Comparison of ENCODE assay signal across 8 cellular contexts in the genomic region with DNA sequence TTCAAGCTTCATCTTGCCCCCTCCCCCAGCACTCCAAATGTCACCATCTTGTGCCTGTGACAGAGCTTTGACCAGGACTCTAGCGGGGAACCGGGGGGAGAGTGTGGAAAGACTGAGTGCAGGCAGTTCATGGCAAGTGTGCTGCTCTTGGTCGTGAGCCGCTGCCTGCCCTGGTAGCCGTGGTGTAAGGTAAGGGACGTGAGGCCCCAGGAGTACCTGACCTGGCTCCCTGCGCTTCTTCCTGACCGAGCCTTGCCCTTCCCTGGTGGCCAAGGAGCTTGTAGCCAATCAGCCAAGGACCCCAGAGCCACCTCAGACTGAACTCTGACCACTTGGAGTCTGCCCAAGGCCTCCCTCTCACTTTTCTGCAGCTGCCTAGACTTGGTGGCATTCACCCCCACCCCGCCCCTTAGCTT. TPM values are rescaled to one million over a fixed set of nuclear protein-coding genes. Genes with fewer than 3 reads are reported as not detected.
DNase-seq lines count a peak whose midpoint lies in the region; ATAC-seq and TF ChIP-seq lines count a peak whose summit lies in the region.

No MANE protein-coding gene starts in this region.

- DNase-seq in HT-29 (ENCODE audit: low spot score) = peak; percentile 36
- peak; percentile 46 for DNase-seq in activated CD8-positive, alpha-beta memory T cell treated with anti-CD3 and anti-CD28 coated beads, Interleukin-2, amount 50 U/mL, for 4 hours
- DNase-seq in right atrium auricular region (ENCODE audit: low spot score) = no peak
- no peak for DNase-seq in DMS114 treated with DMSO at 0.1 percent for 48 hours (lab: John Stamatoyannopoulos, UW; ENCODE audit: unreplicated experiment)
- DNase-seq in SKM-1 (lab: John Stamatoyannopoulos, UW; ENCODE audit: unreplicated experiment) = no peak
- DNase-seq in islet precursor cell = no peak

- TF ChIP-seq CTCF in right atrium auricular region (IDR thresholded peaks at IDR 0.05) = no peak

- H3K27me3 ChIP-seq in right atrium auricular region = no peaks in the 10 kb centered on the region

- peak overlapping the region; percentile 76 for H3K4me3 Mint-ChIP-seq in stimulated activated memory B cell treated with anti-CD40 and anti-IgM and Interleukin-4, amounts not matched to agents 10 μg/mL and 1 μg/mL and 100 μg/mL, for 72 hours

- peak overlapping the region; percentile 81 to 86 for H3K4me3 ChIP-seq in right atrium auricular region

- no peaks in the 10 kb centered on the region for H3K9me3 Mint-ChIP-seq in stimulated activated memory B cell treated with anti-CD40 and anti-IgM and Interleukin-4, amounts not matched to agents 10 μg/mL and 1 μg/mL and 100 μg/mL, for 72 hours

- H3K27ac ChIP-seq in right atrium auricular region = peak overlapping the region; percentile 78 to 87

- H3K36me3 Mint-ChIP-seq in stimulated activated memory B cell treated with anti-CD40 and anti-IgM and Interleukin-4, amounts not matched to agents 10 μg/mL and 1 μg/mL and 100 μg/mL, for 72 hours = peaks cover 8% of the 10 kb centered on the region

- H3K4me1 Mint-ChIP-seq in stimulated activated memory B cell treated with anti-CD40 and anti-IgM and Interleukin-4, amounts not matched to agents 10 μg/mL and 1 μg/mL and 100 μg/mL, for 72 hours = peaks cover 66% of the 10 kb centered on the region

- peaks cover 0 to 85% of the 10 kb centered on the region in 2 donors for H3K4me1 ChIP-seq in right atrium auricular region

- no peak for ATAC-seq in stimulated activated memory B cell treated with anti-CD40 and anti-IgM and Interleukin-4, amounts not matched to agents 10 μg/mL and 1 μg/mL and 100 μg/mL, for 72 hours
- no peak for ATAC-seq in GM19023 (IDR thresholded peaks at IDR 0.05; ENCODE audit: unreplicated experiment)

- H3K9me3 ChIP-seq in right atrium auricular region = no peaks in the 10 kb centered on the region

- no peaks in the 10 kb centered on the region for H3K36me3 ChIP-seq in right atrium auricular region

- no peaks in the 10 kb centered on the region for H3K27me3 Mint-ChIP-seq in stimulated activated memory B cell treated with anti-CD40 and anti-IgM and Interleukin-4, amounts not matched to agents 10 μg/mL and 1 μg/mL and 100 μg/mL, for 72 hours

- peak overlapping the region; percentile 63 for H3K27ac Mint-ChIP-seq in stimulated activated memory B cell treated with anti-CD40 and anti-IgM and Interleukin-4, amounts not matched to agents 10 μg/mL and 1 μg/mL and 100 μg/mL, for 72 hours

RNA-seq across cellular contexts. Expression of a gene that starts 1.3 kb away (rescaled TPM):
- 190 and 194 TPM in 2 replicates for total RNA-seq in HT-29 (2014; rRNA removed; shearing (Covaris generic))
- total RNA-seq in right atrium auricular region = 100 to 1,000 TPM in 1 of 2 donors, 10 to 100 TPM in 1; 91.7 to 116 TPM

RNA-seq across cellular contexts. Expression of a gene that starts 32.9 kb away (rescaled TPM):
- 90.8 and 110 TPM in 2 replicates for total RNA-seq in HT-29 (2014; rRNA removed; shearing (Covaris generic))
- total RNA-seq in right atrium auricular region = 10 to 100 TPM; 11.9 to 26.4 TPM

RNA-seq across cellular contexts. Expression of a gene that starts 43.0 kb away (rescaled TPM):
- 0.05 and 0.70 TPM in 2 replicates for total RNA-seq in HT-29 (2014; rRNA removed; shearing (Covaris generic))
- under 1 TPM in 1 of 2 donors, not detected in 1; 0.28 TPM for total RNA-seq in right atrium auricular region

Comparison
In these comparisons a context has a peak if more than half of its experiments do, and no peak if none do; other contexts are left out.
1. DNase-seq: peak in HT-29 (single experiment) and activated CD8-positive, alpha-beta memory T cell treated with anti-CD3 and anti-CD28 coated beads, Interleukin-2, amount 50 U/mL, for 4 hours (single experiment); none in right atrium auricular region (single experiment), DMS114 treated with DMSO at 0.1 percent for 48 hours (single experiment), SKM-1 (single experiment) and islet precursor cell (single experiment).